Comparison of ENCODE assay signal across 14 cellular contexts in the genomic region with DNA sequence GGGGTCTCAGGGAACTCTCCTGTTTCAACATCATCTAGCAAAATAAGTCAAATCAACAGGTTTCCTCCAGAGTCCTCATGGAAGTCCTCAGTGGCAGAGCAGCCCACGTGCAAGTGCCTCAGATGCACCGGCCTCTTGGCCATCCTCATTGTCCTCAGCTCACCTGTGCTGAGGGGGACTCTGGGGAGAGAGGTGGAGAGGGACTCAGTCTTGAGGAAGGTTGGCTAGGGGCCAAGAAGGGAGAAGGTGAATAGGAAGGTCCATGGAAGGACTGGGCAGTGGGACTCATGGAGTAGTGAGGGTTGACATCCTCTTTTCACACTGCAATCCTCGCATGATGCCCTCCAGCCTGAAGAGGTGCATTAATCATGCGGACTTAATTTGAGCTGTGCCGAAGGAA.
A peak's percentile ranks its signal among the peaks of the same experiment; 100 is the strongest.
DNase-seq lines count a peak whose midpoint lies in the region; ATAC-seq and TF ChIP-seq lines count a peak whose summit lies in the region.
"Had no signal": no experiment of that assay in that cellular context is flagged by ENCODE, and none has a peak within 500 bp of the region (broad histone marks: within the 10 kb centered on the region; RNA-seq: fewer than 3 reads in every experiment).

No MANE protein-coding gene starts in this region.

- H3K9me3 Mint-ChIP-seq in MCF 10A (ENCODE audit: unreplicated experiment), result no peaks in the 10 kb centered on the region
- H3K9me3 Mint-ChIP-seq in activated T-helper 17 cell treated with anti-CD3 and anti-CD28 coated beads, Interleukin-2, amount 50 U/mL, for 72 hours, result no peaks in the 10 kb centered on the region
- H3K9me3 Mint-ChIP-seq: CD8-positive, alpha-beta memory T cell had no signal

- peak overlapping the region; percentile 7 for H3K27ac Mint-ChIP-seq in MCF 10A (ENCODE audit: low read depth, unreplicated experiment)
- peak overlapping the region; percentile 13 for H3K27ac Mint-ChIP-seq in activated T-helper 17 cell treated with anti-CD3 and anti-CD28 coated beads, Interleukin-2, amount 50 U/mL, for 72 hours

- in situ Hi-C loops in mammary epithelial cell (cut with MboI; ENCODE audit: low sequenced_read_pairs in 2 of 2), result no loop called here

- no peak overlapping the region for H3K9ac ChIP-seq in mammary epithelial cell (ENCODE audit: insufficient read depth, low read length)
- H3K9ac ChIP-seq: GM23248 had no signal

- H4K20me1 ChIP-seq in mammary epithelial cell (ENCODE audit: insufficient read depth, low read length), result no peaks in the 10 kb centered on the region

- intact Hi-C loops in MCF 10A (cut with micrococcal nuclease), result no loop called here
- intact Hi-C loops in mammary epithelial cell (cut with micrococcal nuclease), result no loop called here
- intact Hi-C loops in posterior vena cava (cut with DNase I), result no loop called here

- no peak overlapping the region for H3K4me2 ChIP-seq in mammary epithelial cell (ENCODE audit: insufficient read depth, low read depth, low read length)
- H3K4me2 ChIP-seq: A549 had no signal

- no peaks in the 10 kb centered on the region for H3K27me3 ChIP-seq in mammary epithelial cell (ENCODE audit: insufficient read depth, low read length)

- DNase-seq in MCF 10A (ENCODE audit: unreplicated experiment) (no peak), mammary epithelial cell (no peak), posterior vena cava (ENCODE audit: low spot score) (peak; percentile 37), SIG-M5 (lab: John Stamatoyannopoulos, UW) (no peak)
- DNase-seq: Caco-2; CD8-positive, alpha-beta memory T cell; DMS53; GM23248; IMR-90 had no signal

- H3K27me3 Mint-ChIP-seq in MCF 10A (ENCODE audit: insufficient read depth, unreplicated experiment), result no peaks in the 10 kb centered on the region
- H3K27me3 Mint-ChIP-seq in activated T-helper 17 cell treated with anti-CD3 and anti-CD28 coated beads, Interleukin-2, amount 50 U/mL, for 72 hours, result peaks cover 19% of the 10 kb centered on the region

- CTCF ChIA-PET in MCF 10A (lab: Yijun Ruan, JAX) (interaction anchor here (0.6 kb wide), 1 partner anchor 23 kb away, joined by 4 read pairs; no protein-coding TSS in a partner anchor), mammary epithelial cell (lab: Charles Lee; ENCODE audit: low non-redundant PET) (no interaction called here)

- H3K4me1 Mint-ChIP-seq in MCF 10A (ENCODE audit: insufficient read depth, unreplicated experiment), result peaks cover 24% of the 10 kb centered on the region
- peaks cover 45% of the 10 kb centered on the region for H3K4me1 Mint-ChIP-seq in activated T-helper 17 cell treated with anti-CD3 and anti-CD28 coated beads, Interleukin-2, amount 50 U/mL, for 72 hours

- H3K79me2 ChIP-seq in mammary epithelial cell (ENCODE audit: insufficient read depth, low read length), result no peaks in the 10 kb centered on the region

- BruUV-seq in MCF 10A (replicated peaks; lab: Mats Ljungman, UMichigan) (no TSS peak), mammary epithelial cell (replicated peaks; lab: Mats Ljungman, UMichigan) (no TSS peak)

- dilution Hi-C loops in mammary epithelial cell (cut with HindIII; ENCODE audit: low sequenced_read_pairs), result no loop called here

- WGBS in mammary epithelial cell (ENCODE audit: low coverage, missing lambda C conversion rate), result 97% methylated on average over 3 of the region's 5 CpGs

- no peak overlapping the region for H3K4me3 Mint-ChIP-seq in MCF 10A (ENCODE audit: unreplicated experiment)
- no peak overlapping the region for H3K4me3 Mint-ChIP-seq in activated T-helper 17 cell treated with anti-CD3 and anti-CD28 coated beads, Interleukin-2, amount 50 U/mL, for 72 hours

- ATAC-seq in activated T-helper 17 cell treated with anti-CD3 and anti-CD28 coated beads, Interleukin-2, amount 50 U/mL, for 72 hours (replicated peaks), result no peak
- no peak for ATAC-seq in HG03196 (IDR thresholded peaks at IDR 0.05; ENCODE audit: unreplicated experiment)
- ATAC-seq: A549, GM12878, HCT116 had no signal

- H3K36me3 ChIP-seq in mammary epithelial cell (ENCODE audit: insufficient read depth, low read length), result no peaks in the 10 kb centered on the region

- H3K4me1 ChIP-seq in mammary epithelial cell (ENCODE audit: insufficient read depth, low read length), result peaks cover 10% of the 10 kb centered on the region
- H3K4me1 ChIP-seq: A549, Caco-2 had no signal

- no peak for TF ChIP-seq CTCF in MCF 10A (IDR thresholded peaks at IDR 0.05; ENCODE audit: unreplicated experiment)
- no peak for TF ChIP-seq CTCF in mammary epithelial cell (conservative IDR thresholded peaks at IDR 0.05 in 1 of 2, IDR thresholded peaks at IDR 0.05 in 1 of 2; ENCODE audit: extremely low read depth in 1 of 2, insufficient read depth in 1 of 2, low read depth in 1 of 2, low read length in 2 of 2)

- no peaks in the 10 kb centered on the region for H3K36me3 Mint-ChIP-seq in MCF 10A (ENCODE audit: insufficient read depth, unreplicated experiment)
- no peaks in the 10 kb centered on the region for H3K36me3 Mint-ChIP-seq in activated T-helper 17 cell treated with anti-CD3 and anti-CD28 coated beads, Interleukin-2, amount 50 U/mL, for 72 hours (ENCODE audit: low read depth)

- H3K4me3 ChIP-seq in mammary epithelial cell (replicated peaks in 1 of 3; ENCODE audit: insufficient read depth in 1 of 3, low read depth in 2 of 3, low read length in 3 of 3), result no peak overlapping the region
- H3K4me3 ChIP-seq: A549, GM12878, GM23248 had no signal

- no peak overlapping the region for H2AFZ ChIP-seq in mammary epithelial cell (ENCODE audit: low read depth, low read length)
- H2AFZ ChIP-seq: GM23248 had no signal

- peaks cover 5% of the 10 kb centered on the region for H3K9me3 ChIP-seq in mammary epithelial cell (replicated peaks; ENCODE audit: insufficient read depth, low read length)
- H3K9me3 ChIP-seq: A549 had no signal

- H3K27ac ChIP-seq in mammary epithelial cell (ENCODE audit: insufficient read depth, low read depth, low read length), result no peak overlapping the region
- H3K27ac ChIP-seq: A549, GM23248 had no signal

- POLR2A ChIA-PET in MCF 10A (lab: Yijun Ruan, JAX), result interaction anchor here (0.7 to 2.7 kb wide), 2 partner anchors 11 to 198 kb away, joined by 3 to 37 read pairs; no protein-coding TSS in a partner anchor
